ENCODE assay signal across 14 cellular contexts in genomic region chr1:209527993-209528392, GRCh38. TPM values are rescaled to one million over a fixed set of nuclear protein-coding genes. Genes with fewer than 3 reads are reported as not detected.
DNase-seq lines count a peak whose midpoint lies in the region; ATAC-seq and TF ChIP-seq lines count a peak whose summit lies in the region.
"Had no signal": no experiment of that assay in that cellular context is flagged by ENCODE, and none has a peak within 500 bp of the region (broad histone marks: within the 10 kb centered on the region; RNA-seq: fewer than 3 reads in every experiment).

No MANE protein-coding gene starts in this region.

- H3K27ac ChIP-seq in ACC112 (ENCODE audit: low read depth, low read length) (peak overlapping the region; percentile 83), mammary epithelial cell (ENCODE audit: insufficient read depth, low read depth, low read length) (peak overlapping the region; percentile 59), mesenchymal stem cell (ENCODE audit: low read length, poor library complexity, severe bottlenecking) (peak overlapping the region; percentile 83)
- H3K27ac ChIP-seq: uterus had no signal

- H4K8ac ChIP-seq in mesenchymal stem cell (ENCODE audit: low read length), result no peak overlapping the region

- H3K27me3 ChIP-seq in ACC112 (ENCODE audit: insufficient read depth, low read length) (peaks cover 25% of the 10 kb centered on the region), mammary epithelial cell (ENCODE audit: insufficient read depth, low read length) (no peaks in the 10 kb centered on the region), mesenchymal stem cell (ENCODE audit: control insufficient read depth in 1 of 2, insufficient read depth in 1 of 2, low read length in 2 of 2) (peaks cover 4 to 56% of the 10 kb centered on the region in 2 experiments)
- H3K27me3 ChIP-seq: uterus had no signal

- no peak overlapping the region for H2BK15ac ChIP-seq in mesenchymal stem cell (ENCODE audit: low read depth, poor library complexity, severe bottlenecking)

- in situ Hi-C loops in mammary epithelial cell (cut with MboI; ENCODE audit: low sequenced_read_pairs in 2 of 2), result no loop called here

- DNase-seq in M059J (ENCODE audit: low read depth) (peak; percentile 53), mammary epithelial cell (peak; percentile 74), mesenchymal stem cell (no peak), head of caudate nucleus (no peak), NCI-H2227 treated with DMSO at 0.1 percent for 48 hours (lab: John Stamatoyannopoulos, UW) (no peak)
- DNase-seq: activated T-cell treated with anti-CD3 and anti-CD28 coated beads for 4 hours; Kasumi-1; naive thymus-derived CD8-positive, alpha-beta T cell; SIG-M5; uterus had no signal

- BruUV-seq in mammary epithelial cell (replicated peaks; lab: Mats Ljungman, UMichigan), result no TSS peak

- no peaks in the 10 kb centered on the region for H3K36me3 ChIP-seq in ACC112 (ENCODE audit: insufficient read depth, low read length)
- no peaks in the 10 kb centered on the region for H3K36me3 ChIP-seq in mammary epithelial cell (ENCODE audit: insufficient read depth, low read length)
- H3K36me3 ChIP-seq in mesenchymal stem cell (ENCODE audit: control insufficient read depth in 1 of 2, insufficient read depth in 2 of 2, low read depth in 1 of 2, low read length in 2 of 2), result no peaks in the 10 kb centered on the region
- H3K36me3 ChIP-seq: uterus had no signal

- H2BK120ac ChIP-seq in mesenchymal stem cell (ENCODE audit: low read depth, low read length), result no peak overlapping the region

- H3K9ac ChIP-seq in mammary epithelial cell (ENCODE audit: insufficient read depth, low read length) (no peak overlapping the region), mesenchymal stem cell (ENCODE audit: low read length) (no peak overlapping the region)

- H3K23ac ChIP-seq in mesenchymal stem cell (ENCODE audit: low read length in 2 of 2), result no peak overlapping the region

- no peak overlapping the region for H4K91ac ChIP-seq in mesenchymal stem cell (ENCODE audit: low read length)

- H3K4me2 ChIP-seq in mammary epithelial cell (ENCODE audit: insufficient read depth, low read depth, low read length) (peak overlapping the region; percentile 35), mesenchymal stem cell (ENCODE audit: low read length, poor library complexity, severe bottlenecking) (no peak overlapping the region)

- ATAC-seq in HG03354 (IDR thresholded peaks at IDR 0.05; ENCODE audit: poor library complexity, severe bottlenecking, unreplicated experiment), result no peak
- ATAC-seq in GM21619 (IDR thresholded peaks at IDR 0.05; ENCODE audit: unreplicated experiment), result no peak
- ATAC-seq: naive thymus-derived CD8-positive, alpha-beta T cell had no signal

- no peak overlapping the region for H2AK5ac ChIP-seq in mesenchymal stem cell (ENCODE audit: low read length, severe bottlenecking)

- H2AFZ ChIP-seq in ACC112 (ENCODE audit: low read length, unreplicated experiment) (no peak overlapping the region), mammary epithelial cell (ENCODE audit: low read depth, low read length) (no peak overlapping the region), mesenchymal stem cell (ENCODE audit: low read depth, low read length) (no peak overlapping the region)

- H2BK5ac ChIP-seq in mesenchymal stem cell (ENCODE audit: low read depth, low read length, poor library complexity, severe bottlenecking), result no peak overlapping the region

- H3K4me1 ChIP-seq in ACC112 (ENCODE audit: control insufficient read depth, insufficient read depth, low read length, unreplicated experiment), result no peaks in the 10 kb centered on the region
- H3K4me1 ChIP-seq in mammary epithelial cell (ENCODE audit: insufficient read depth, low read length), result peaks cover 38% of the 10 kb centered on the region
- H3K4me1 ChIP-seq in mesenchymal stem cell (ENCODE audit: control insufficient read depth, insufficient read depth, low read depth, low read length), result peaks cover 9% of the 10 kb centered on the region
- H3K4me1 ChIP-seq: uterus had no signal

- H3K4ac ChIP-seq in mesenchymal stem cell (ENCODE audit: low read depth in 1 of 2, low read length in 2 of 2), result no peak overlapping the region

- no peaks in the 10 kb centered on the region for H4K20me1 ChIP-seq in mammary epithelial cell (ENCODE audit: insufficient read depth, low read length)

- H3K79me2 ChIP-seq in ACC112 (ENCODE audit: control insufficient read depth, insufficient read depth, low read length, unreplicated experiment), result no peaks in the 10 kb centered on the region
- H3K79me2 ChIP-seq in mammary epithelial cell (ENCODE audit: insufficient read depth, low read length), result no peaks in the 10 kb centered on the region

- 78% methylated on average over 4 of the region's 4 CpGs for WGBS in mammary epithelial cell (ENCODE audit: low coverage, missing lambda C conversion rate)
- 72% methylated on average over 2 of the region's 4 CpGs for WGBS in mesenchymal stem cell

- CTCF ChIA-PET in mammary epithelial cell (lab: Charles Lee; ENCODE audit: low non-redundant PET), result no interaction called here

- intact Hi-C loops in mammary epithelial cell (cut with micrococcal nuclease) (no loop called here), head of caudate nucleus (cut with DNase I) (no loop called here)

- no peaks in the 10 kb centered on the region for H3K9me3 ChIP-seq in mammary epithelial cell (replicated peaks; ENCODE audit: insufficient read depth, low read length)
- H3K9me3 ChIP-seq in mesenchymal stem cell (ENCODE audit: control insufficient read depth, low read length), result no peaks in the 10 kb centered on the region
- H3K9me3 ChIP-seq: uterus had no signal

- H3K79me1 ChIP-seq in mesenchymal stem cell (replicated peaks; ENCODE audit: low read length, poor library complexity, severe bottlenecking), result no peaks in the 10 kb centered on the region

- H3K18ac ChIP-seq in mesenchymal stem cell (ENCODE audit: low read depth in 1 of 2, low read length in 2 of 2), result no peak overlapping the region

- no peak overlapping the region for H3K4me3 ChIP-seq in ACC112 (ENCODE audit: low read depth, low read length)
- H3K4me3 ChIP-seq in mammary epithelial cell (replicated peaks in 1 of 3; ENCODE audit: insufficient read depth in 1 of 3, low read depth in 2 of 3, low read length in 3 of 3), result no peak overlapping the region
- H3K4me3 ChIP-seq in mesenchymal stem cell (ENCODE audit: insufficient read depth in 1 of 2, low read depth in 1 of 2, low read length in 2 of 2), result no peak overlapping the region
- H3K4me3 ChIP-seq: uterus had no signal

- dilution Hi-C loops in mammary epithelial cell (cut with HindIII; ENCODE audit: low sequenced_read_pairs), result no loop called here

- H3K14ac ChIP-seq in mesenchymal stem cell (ENCODE audit: low read length in 2 of 2), result no peak overlapping the region

- H2BK12ac ChIP-seq in mesenchymal stem cell (ENCODE audit: low read length in 2 of 2), result no peak overlapping the region

- no peak for TF ChIP-seq CTCF in mammary epithelial cell (conservative IDR thresholded peaks at IDR 0.05 in 1 of 2, IDR thresholded peaks at IDR 0.05 in 1 of 2; ENCODE audit: extremely low read depth in 1 of 2, insufficient read depth in 1 of 2, low read depth in 1 of 2, low read length in 2 of 2)

RNA-seq across cellular contexts. Expression of gene CAMK1G, which starts 55.5 kb away (rescaled TPM):
- total RNA-seq in M059J (2014; rRNA removed; shearing (Covaris generic)), result 3.0 and 4.5 TPM in 2 replicates
- not detected for total RNA-seq in mammary epithelial cell
- not detected for polyA plus RNA-seq in mammary epithelial cell
- not detected for polyA minus RNA-seq in mammary epithelial cell
- polyA plus RNA-seq in mesenchymal stem cell (2013, experiment 1 of 2), result 12.0 TPM
- 12.0 TPM for polyA plus RNA-seq in mesenchymal stem cell (2013, experiment 2 of 2)
- total RNA-seq: naive thymus-derived CD8-positive, alpha-beta T cell; NCI-H460 had no signal
- polyA plus RNA-seq: naive thymus-derived CD8-positive, alpha-beta T cell had no signal

Comparison
In these comparisons a context has a peak if more than half of its experiments do, and no peak if none do; other contexts are left out.
1. DNase-seq: peak in M059J (single experiment) and mammary epithelial cell (single experiment); none in mesenchymal stem cell (single experiment), head of caudate nucleus (0 of 42) and NCI-H2227 treated with DMSO at 0.1 percent for 48 hours (single experiment).
2. Peak in every context shown above with its lines, with median percentiles within 50 percentile points of each other: H3K27ac ChIP-seq.